15 cellular contexts compared by ENCODE assay signal in genomic region chr9:86975571-86975970, GRCh38. TPM values are rescaled to one million over a fixed set of nuclear protein-coding genes. Genes with fewer than 3 reads are reported as not detected.
DNase-seq lines count a peak whose midpoint lies in the region; ATAC-seq, FAIRE-seq and TF ChIP-seq lines count a peak whose summit lies in the region.
"Had no signal": no experiment of that assay in that cellular context is flagged by ENCODE, and none has a peak within 500 bp of the region (broad histone marks: within the 10 kb centered on the region; RNA-seq: fewer than 3 reads in every experiment).

No MANE protein-coding gene starts in this region.

- TF ChIP-seq CTCF in HFFc6 (IDR thresholded peaks at IDR 0.05) = no peak
- TF ChIP-seq CTCF in astrocyte (IDR thresholded peaks at IDR 0.05; ENCODE audit: insufficient read depth, low read depth, low read length) = no peak
- TF ChIP-seq CTCF in fibroblast of villous mesenchyme (IDR thresholded peaks at IDR 0.05; ENCODE audit: insufficient read depth, low read depth, low read length) = no peak
- no peak for TF ChIP-seq CTCF in suprapubic skin (IDR thresholded peaks at IDR 0.05)

- H3K27me3 Mint-ChIP-seq in HFFc6 (ENCODE audit: insufficient read depth) = no peaks in the 10 kb centered on the region; the same call in 1 of the 2 replicates
- peaks cover 11% of the 10 kb centered on the region for H3K27me3 Mint-ChIP-seq in astrocyte (ENCODE audit: low read depth, unreplicated experiment)

- H3K27ac Mint-ChIP-seq in HFFc6 (no peak overlapping the region), astrocyte (ENCODE audit: unreplicated experiment) (no peak overlapping the region)
- H3K27ac Mint-ChIP-seq: CD4-positive, alpha-beta T cell had no signal

- no peak for TF ChIP-seq EP300 in suprapubic skin (IDR thresholded peaks at IDR 0.05)

- TF ChIP-seq POLR2A in suprapubic skin (IDR thresholded peaks at IDR 0.05) = no peak

- intact Hi-C loops in left ventricle myocardium superior (cut with micrococcal nuclease) = no loop called here

- no peaks in the 10 kb centered on the region for H3K9me3 Mint-ChIP-seq in HFFc6
- H3K9me3 Mint-ChIP-seq in astrocyte (ENCODE audit: unreplicated experiment) = no peaks in the 10 kb centered on the region
- H3K9me3 Mint-ChIP-seq: CD4-positive, alpha-beta T cell had no signal

- H3K4me3 ChIP-seq in astrocyte (ENCODE audit: insufficient read depth, low read depth, low read length) (no peak overlapping the region), fibroblast of villous mesenchyme (ENCODE audit: low read depth, low read length) (no peak overlapping the region), suprapubic skin (no peak overlapping the region)

- peaks cover 2% of the 10 kb centered on the region for H3K27me3 ChIP-seq in astrocyte (ENCODE audit: insufficient read depth, low read length)
- no peaks in the 10 kb centered on the region for H3K27me3 ChIP-seq in suprapubic skin

- FAIRE-seq in astrocyte (lab: Jason Lieb, UNC) = peak; percentile 20
- FAIRE-seq: H1, RCC 7860 had no signal

- H3K36me3 Mint-ChIP-seq in HFFc6 (ENCODE audit: low read depth) (no peaks in the 10 kb centered on the region), astrocyte (ENCODE audit: low read depth, unreplicated experiment) (no peaks in the 10 kb centered on the region)

- H3K4me2 ChIP-seq in astrocyte (ENCODE audit: low read length) = no peak overlapping the region

- H3K4me3 Mint-ChIP-seq in HFFc6 = peak overlapping the region; percentile 19; the same call in 1 of the 2 replicates
- H3K4me3 Mint-ChIP-seq in astrocyte (ENCODE audit: unreplicated experiment) = no peak overlapping the region
- H3K4me3 Mint-ChIP-seq: CD4-positive, alpha-beta T cell had no signal

- H3K4me1 Mint-ChIP-seq in HFFc6 (ENCODE audit: low read depth) (peaks cover 40% of the 10 kb centered on the region), astrocyte (ENCODE audit: low read depth, unreplicated experiment) (peaks cover 8% of the 10 kb centered on the region)

- H3K9me3 ChIP-seq in astrocyte (ENCODE audit: insufficient read depth, low read depth, low read length) (no peaks in the 10 kb centered on the region), suprapubic skin (no peaks in the 10 kb centered on the region)

- no peak overlapping the region for H2AFZ ChIP-seq in astrocyte (ENCODE audit: low read depth, low read length)

- H3K9ac ChIP-seq in astrocyte (ENCODE audit: low read length) = no peak overlapping the region

- H3K27ac ChIP-seq in astrocyte (ENCODE audit: low read depth, low read length) (no peak overlapping the region), suprapubic skin (peak overlapping the region; percentile 1)

- H3K36me3 ChIP-seq in astrocyte (ENCODE audit: insufficient read depth, low read length) = no peaks in the 10 kb centered on the region
- no peaks in the 10 kb centered on the region for H3K36me3 ChIP-seq in suprapubic skin

- DNase-seq in HFFc6 = no peak
- no peak for DNase-seq in astrocyte (ENCODE audit: low read depth)
- peak; percentile 76 for DNase-seq in fibroblast of villous mesenchyme (ENCODE audit: low read depth)
- no peak for DNase-seq in suprapubic skin (ENCODE audit: low spot score in 2 of 2)
- DNase-seq in activated CD4-positive, alpha-beta T cell treated with anti-CD3 and anti-CD28 coated beads for 48 hours = no peak
- no peak for DNase-seq in left ventricle myocardium superior
- no peak for DNase-seq in NCI-H510A (lab: John Stamatoyannopoulos, UW)
- DNase-seq: ACHN; CD4-positive, alpha-beta T cell; MM.1S; NCI-H1092 treated with DMSO at 0.1 percent for 48 hours; NCI-H524 treated with DMSO at 0.1 percent for 48 hours; Right ventricle myocardium superior had no signal

- H3K4me1 ChIP-seq in astrocyte (ENCODE audit: insufficient read depth, low read length) (no peaks in the 10 kb centered on the region), suprapubic skin (peaks cover 9% of the 10 kb centered on the region)

- no peaks in the 10 kb centered on the region for H4K20me1 ChIP-seq in astrocyte (ENCODE audit: insufficient read depth, low read length)

- no peak for ATAC-seq in left ventricle myocardium superior

- no peaks in the 10 kb centered on the region for H3K79me2 ChIP-seq in astrocyte (ENCODE audit: insufficient read depth, low read length)

RNA-seq across cellular contexts. Expression of gene GAS1, which starts 28.3 kb away (rescaled TPM):
- total RNA-seq in HFFc6 (2021; fragmentation: NEBNext Ultra II Directional; extraction: Animal tissue kit (Norgen Biotek cat#: 25700)) = 1 to 10 TPM; 5.4 to 8.1 (median 7.4) TPM
- total RNA-seq in astrocyte = 4.3 and 5.1 TPM in 2 replicates
- total RNA-seq in fibroblast of villous mesenchyme = 29.3 and 136 TPM in 2 replicates
- total RNA-seq in suprapubic skin = 10 to 100 TPM; 22.8 to 50.6 (median 40.1) TPM
- 19.7 TPM for total RNA-seq in left ventricle myocardium superior
